ENCODE assay signal across 1 cellular context in the genomic region with DNA sequence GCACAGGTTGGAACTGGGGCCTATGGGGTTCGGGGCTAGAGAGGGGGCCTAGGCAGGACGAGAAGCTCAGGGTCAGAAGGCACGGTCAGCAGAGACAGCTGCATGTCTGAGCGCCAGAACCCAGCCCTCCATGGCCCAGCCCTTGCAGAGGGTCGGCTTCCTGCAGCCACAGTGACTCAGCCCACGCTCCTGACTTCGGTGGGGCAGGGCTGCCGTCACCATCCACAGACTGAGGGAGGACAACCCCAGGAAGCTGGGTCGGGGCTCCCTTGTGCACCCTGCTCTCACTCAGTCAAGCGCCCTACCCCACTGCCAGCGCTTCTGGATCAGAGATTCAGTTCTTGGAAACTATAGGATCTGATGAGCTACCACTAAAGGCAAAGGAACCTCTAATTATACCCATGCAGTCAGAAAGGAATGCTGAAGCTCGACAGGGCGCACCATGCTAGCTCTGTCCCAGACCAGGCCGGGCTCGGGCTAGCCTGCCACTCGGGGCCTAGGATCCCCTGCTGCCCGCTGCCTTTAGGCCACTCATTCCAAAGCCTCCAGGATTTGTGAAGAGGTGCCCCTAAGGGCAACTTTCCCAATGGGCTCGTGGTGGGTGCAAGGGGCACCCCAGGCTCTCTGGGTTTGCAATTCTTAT.
A peak's percentile ranks its signal among the peaks of the same experiment; 100 is the strongest.
TF ChIP-seq lines count a peak whose summit lies in the region.

No MANE protein-coding gene starts in this region.

TF ChIP-seq in K562, 482 proteins besides CTCF, POLR2A, EP300 and RAD21:
- TF ChIP-seq POLR2G (IDR thresholded peaks at IDR 0.05; ENCODE audit: low read depth, low read length) (0 out of 2 replicates have a peak, but pooled peaks have one; percentile 14), EGR1 (conservative IDR thresholded peaks at IDR 0.05) (peak; percentile 49; the same call in 1 of the 2 replicates), ZNF277 (CRISPR knock-in tag; IDR thresholded peaks at IDR 0.05; ENCODE audit: borderline replicate concordance) (no peak), RBFOX2 (IDR thresholded peaks at IDR 0.05; ENCODE audit: low read depth, low read length) (0 out of 2 replicates have a peak, but pooled peaks have one; percentile 5), NFE2 (IDR thresholded peaks at IDR 0.05; ENCODE audit: low read depth) (peak; percentile 55; the same call in 1 of the 2 replicates), TCFL5 (CRISPR knock-in tag; conservative IDR thresholded peaks at IDR 0.05) (no peak)
